Comparison of ENCODE assay signal across 1 cellular context in the genomic region with DNA sequence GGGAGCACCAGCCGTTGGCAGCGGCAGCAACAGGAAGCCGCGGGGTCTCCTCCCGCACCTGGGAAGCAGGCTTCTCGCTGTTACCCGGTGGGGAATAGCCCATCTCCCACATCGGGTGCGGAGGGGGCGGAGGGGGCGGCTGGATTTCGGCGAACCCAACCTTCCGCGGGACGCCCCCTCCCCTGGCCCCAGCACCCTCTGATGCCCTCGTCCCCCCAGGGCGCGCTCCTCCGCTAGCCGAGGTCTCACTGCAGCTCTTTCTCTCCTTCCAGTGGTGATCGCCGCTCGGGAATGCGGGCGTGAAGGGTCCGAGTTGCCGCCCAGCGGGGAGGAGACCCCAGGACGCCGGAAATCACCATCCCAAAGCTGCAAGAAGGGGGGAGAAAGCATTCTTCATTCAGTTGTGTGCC.
TF ChIP-seq lines count a peak whose summit lies in the region.

No MANE protein-coding gene starts in this region.

TF ChIP-seq in K562, 482 proteins besides CTCF, POLR2A, EP300 and RAD21 (continued from another document):
- TF ChIP-seq, protein P1, sequence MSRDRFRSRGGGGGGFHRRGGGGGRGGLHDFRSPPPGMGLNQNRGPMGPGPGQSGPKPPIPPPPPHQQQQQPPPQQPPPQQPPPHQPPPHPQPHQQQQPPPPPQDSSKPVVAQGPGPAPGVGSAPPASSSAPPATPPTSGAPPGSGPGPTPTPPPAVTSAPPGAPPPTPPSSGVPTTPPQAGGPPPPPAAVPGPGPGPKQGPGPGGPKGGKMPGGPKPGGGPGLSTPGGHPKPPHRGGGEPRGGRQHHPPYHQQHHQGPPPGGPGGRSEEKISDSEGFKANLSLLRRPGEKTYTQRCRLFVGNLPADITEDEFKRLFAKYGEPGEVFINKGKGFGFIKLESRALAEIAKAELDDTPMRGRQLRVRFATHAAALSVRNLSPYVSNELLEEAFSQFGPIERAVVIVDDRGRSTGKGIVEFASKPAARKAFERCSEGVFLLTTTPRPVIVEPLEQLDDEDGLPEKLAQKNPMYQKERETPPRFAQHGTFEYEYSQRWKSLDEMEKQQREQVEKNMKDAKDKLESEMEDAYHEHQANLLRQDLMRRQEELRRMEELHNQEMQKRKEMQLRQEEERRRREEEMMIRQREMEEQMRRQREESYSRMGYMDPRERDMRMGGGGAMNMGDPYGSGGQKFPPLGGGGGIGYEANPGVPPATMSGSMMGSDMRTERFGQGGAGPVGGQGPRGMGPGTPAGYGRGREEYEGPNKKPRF (IDR thresholded peaks at IDR 0.05; ENCODE audit: low read depth, low read length), result no peak
- no peak for TF ChIP-seq EP400 (IDR thresholded peaks at IDR 0.05)
- TF ChIP-seq, protein P2, sequence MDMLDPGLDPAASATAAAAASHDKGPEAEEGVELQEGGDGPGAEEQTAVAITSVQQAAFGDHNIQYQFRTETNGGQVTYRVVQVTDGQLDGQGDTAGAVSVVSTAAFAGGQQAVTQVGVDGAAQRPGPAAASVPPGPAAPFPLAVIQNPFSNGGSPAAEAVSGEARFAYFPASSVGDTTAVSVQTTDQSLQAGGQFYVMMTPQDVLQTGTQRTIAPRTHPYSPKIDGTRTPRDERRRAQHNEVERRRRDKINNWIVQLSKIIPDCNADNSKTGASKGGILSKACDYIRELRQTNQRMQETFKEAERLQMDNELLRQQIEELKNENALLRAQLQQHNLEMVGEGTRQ (CRISPR knock-in tag; IDR thresholded peaks at IDR 0.05), result no peak
- no peak for TF ChIP-seq NR4A1 (CRISPR knock-in tag; IDR thresholded peaks at IDR 0.05)
- TF ChIP-seq NR4A1 (tag; IDR thresholded peaks at IDR 0.05), result no peak
- TF ChIP-seq CEBPG (CRISPR knock-in tag; IDR thresholded peaks at IDR 0.05), result no peak
- no peak for TF ChIP-seq CEBPG (tag; conservative IDR thresholded peaks at IDR 0.05 in 1 of 2, IDR thresholded peaks at IDR 0.05 in 1 of 2)
- TF ChIP-seq ZBTB7A (IDR thresholded peaks at IDR 0.05; ENCODE audit: borderline replicate concordance, control insufficient read depth, low read depth, low read length), result peak; percentile 43; the same call in 1 of the 2 replicates
